In genomic region chr20:50958733-50959542, GRCh38 we compare ENCODE assay signal across 8 cellular contexts. TPM values are rescaled to one million over a fixed set of nuclear protein-coding genes. Genes with fewer than 3 reads are reported as not detected.
A peak's percentile ranks its signal among the peaks of the same experiment; 100 is the strongest.
DNase-seq lines count a peak whose midpoint lies in the region; ATAC-seq and TF ChIP-seq lines count a peak whose summit lies in the region.

Gene MOCS3 (plus strand): TSS chr20:50958818. CDS start chr20:50958843, 25 bp downstream.

- H3K9ac ChIP-seq in mesenchymal stem cell (ENCODE audit: low read length) = peak within 1 kb of the TSS; percentile 97

- H2BK15ac ChIP-seq in mesenchymal stem cell (ENCODE audit: low read depth, poor library complexity, severe bottlenecking) = peak within 1 kb of the TSS; percentile 64

- peak within 1 kb of the TSS; percentile 67 to 92 for H3K18ac ChIP-seq in mesenchymal stem cell (ENCODE audit: low read depth in 1 of 2, low read length in 2 of 2)

- no peak within 1 kb of the TSS for H2AK5ac ChIP-seq in mesenchymal stem cell (ENCODE audit: low read length, severe bottlenecking)

- peak; percentile 40 for ATAC-seq in GM18508 (IDR thresholded peaks at IDR 0.05; ENCODE audit: insufficient read depth, unreplicated experiment)
- ATAC-seq in HG03025 (IDR thresholded peaks at IDR 0.05; ENCODE audit: low FRiP score, unreplicated experiment) = peak; percentile 71

- TF ChIP-seq CTCF in AG04449 (IDR thresholded peaks at IDR 0.05; ENCODE audit: insufficient read depth, low read length, missing control alignments) = no peak

- CTCF ChIA-PET in AG04449 (lab: Yijun Ruan, JAX) = interaction anchor here (0.9 to 4.2 kb wide), 5 partner anchors 11 to 169 kb away, joined by 3 to 33 read pairs (median 4); partner anchors contain the start of gene BCAS4

- peak within 1 kb of the TSS; percentile 83 for H2AFZ ChIP-seq in mesenchymal stem cell (ENCODE audit: low read depth, low read length)

- peak within 1 kb of the TSS; percentile 89 to 96 for H3K4ac ChIP-seq in mesenchymal stem cell (ENCODE audit: low read depth in 1 of 2, low read length in 2 of 2)

- peak within 1 kb of the TSS; percentile 70 for H3K27ac ChIP-seq in mesenchymal stem cell (ENCODE audit: low read length, poor library complexity, severe bottlenecking)

- peaks cover 6% of the 10 kb centered on the region for H3K9me3 ChIP-seq in mesenchymal stem cell (ENCODE audit: control insufficient read depth, low read length)

- peak within 1 kb of the TSS; percentile 73 for H4K91ac ChIP-seq in mesenchymal stem cell (ENCODE audit: low read length)

- POLR2A ChIA-PET in AG04449 (lab: Yijun Ruan, JAX) = interaction anchor here (0.8 to 2.1 kb wide), 8 partner anchors 8 to 168 kb away, joined by 3 to 18 read pairs (median 6); partner anchors contain the start of genes ADNP and BCAS4

- DNase-seq in AG04449 (ENCODE audit: low read depth, low spot score) (peak; percentile 63), NCI-H82 treated with DMSO at 0.1 percent for 48 hours (lab: John Stamatoyannopoulos, UW; ENCODE audit: unreplicated experiment) (peak; percentile 89), mesenchymal stem cell (peak; percentile 97)
- peak; percentile 68 to 73 for DNase-seq in activated CD8-positive, alpha-beta memory T cell treated with anti-CD3 and anti-CD28 coated beads for 4 hours (ENCODE audit: low read depth in 2 of 2)
- DNase-seq in effector CD8-positive, alpha-beta T cell (lab: John Stamatoyannopoulos, UW) = peak; percentile 80
- DNase-seq in stimulated activated CD8-positive, alpha-beta memory T cell treated with anti-CD3 and anti-CD28 coated beads, Interleukin-12 subunit alpha, Interleukin-12 subunit beta, amount 100 ng/mL, for 4 hours (ENCODE audit: low read depth) = peak; percentile 66

- H3K23ac ChIP-seq in mesenchymal stem cell (ENCODE audit: low read length in 2 of 2) = peak within 1 kb of the TSS; percentile 85 to 99

- peak within 1 kb of the TSS; percentile 96 for H4K8ac ChIP-seq in mesenchymal stem cell (ENCODE audit: low read length)

- H3K4me1 ChIP-seq in mesenchymal stem cell (ENCODE audit: control insufficient read depth, insufficient read depth, low read depth, low read length) = peaks cover 17% of the 10 kb centered on the region

- H3K4me3 ChIP-seq in AG04449 (ENCODE audit: low read depth, low read length) (peak within 1 kb of the TSS; percentile 98), mesenchymal stem cell (ENCODE audit: insufficient read depth in 1 of 2, low read depth in 1 of 2, low read length in 2 of 2) (peak within 1 kb of the TSS; percentile 95 to 97)

- no peak within 1 kb of the TSS for H2BK12ac ChIP-seq in mesenchymal stem cell (ENCODE audit: low read length in 2 of 2)

- peak within 1 kb of the TSS; percentile 53 for H2BK5ac ChIP-seq in mesenchymal stem cell (ENCODE audit: low read depth, low read length, poor library complexity, severe bottlenecking)

- no peak within 1 kb of the TSS for H2BK120ac ChIP-seq in mesenchymal stem cell (ENCODE audit: low read depth, low read length)

- H3K14ac ChIP-seq in mesenchymal stem cell (ENCODE audit: low read length in 2 of 2) = peak within 1 kb of the TSS in 1 of 2 experiments; percentile 83

- peaks cover 21% of the 10 kb centered on the region for H3K79me1 ChIP-seq in mesenchymal stem cell (replicated peaks; ENCODE audit: low read length, poor library complexity, severe bottlenecking)

- no peaks in the 10 kb centered on the region for H3K27me3 ChIP-seq in mesenchymal stem cell (ENCODE audit: control insufficient read depth in 1 of 2, insufficient read depth in 1 of 2, low read length in 2 of 2)

- WGBS in mesenchymal stem cell = 10% methylated on average over 63 of the region's 65 CpGs

- peaks cover 0 to 41% of the 10 kb centered on the region in 2 experiments for H3K36me3 ChIP-seq in mesenchymal stem cell (ENCODE audit: control insufficient read depth in 1 of 2, insufficient read depth in 2 of 2, low read depth in 1 of 2, low read length in 2 of 2)

- H3K4me2 ChIP-seq in mesenchymal stem cell (ENCODE audit: low read length, poor library complexity, severe bottlenecking) = peak within 1 kb of the TSS; percentile 98

RNA-seq across cellular contexts. Expression of gene MOCS3, which starts in this region (rescaled TPM):
- 2.5 TPM for polyA plus RNA-seq in mesenchymal stem cell (2013, experiment 1 of 2)
- polyA plus RNA-seq in mesenchymal stem cell (2013, experiment 2 of 2) = 2.5 TPM

Comparison
In these comparisons a context has a peak if more than half of its experiments do, and no peak if none do; other contexts are left out.
1. Peak in every context shown above with its lines: DNase-seq, ATAC-seq, H3K4me3 ChIP-seq and H3K27ac ChIP-seq.